Comparison of ENCODE assay signal across 8 cellular contexts in the genomic region with DNA sequence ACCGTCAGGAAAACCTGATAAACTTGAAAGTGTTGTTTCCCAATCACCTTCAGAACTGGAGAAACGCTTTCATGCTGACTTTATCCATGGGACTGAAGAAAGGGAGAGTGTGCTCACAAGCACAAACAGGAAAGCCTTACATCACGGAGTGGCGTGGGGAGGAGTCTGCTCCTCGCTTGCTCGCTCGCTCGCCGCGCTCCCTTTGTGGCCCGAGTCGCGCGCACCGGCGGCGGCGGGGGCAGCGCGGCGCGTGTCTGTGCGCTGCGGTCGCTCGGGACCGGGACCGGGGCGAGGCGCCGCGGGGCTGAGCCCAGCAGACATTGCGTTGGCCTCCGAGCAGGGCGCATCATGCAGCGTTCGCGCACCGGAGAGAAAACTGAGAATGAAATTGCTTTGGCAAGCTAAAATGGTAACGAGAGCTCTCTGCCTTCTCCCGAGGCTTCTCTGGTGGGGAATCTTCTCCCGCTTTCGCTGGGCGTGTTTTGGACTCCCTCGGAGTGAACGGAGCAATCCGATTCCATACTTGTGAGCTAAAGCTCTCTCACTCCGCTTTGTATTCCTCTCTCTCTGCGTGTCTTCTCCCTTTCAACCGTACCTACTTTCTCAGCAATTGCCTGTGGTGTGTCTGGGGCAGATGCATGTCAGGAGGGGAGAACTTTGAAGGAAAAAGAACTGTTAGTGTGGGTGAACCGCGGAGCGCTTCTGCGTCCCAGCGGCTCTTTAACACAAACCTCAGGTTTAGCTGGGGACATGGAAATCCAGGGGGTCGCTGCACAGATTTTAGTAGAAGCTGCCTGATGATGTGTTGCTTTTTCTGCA. TPM values are rescaled to one million over a fixed set of nuclear protein-coding genes. Genes with fewer than 3 reads are reported as not detected.
DNase-seq lines count a peak whose midpoint lies in the region; ATAC-seq, FAIRE-seq and TF ChIP-seq lines count a peak whose summit lies in the region.

A gene (plus strand): TSS at position 205 of the 819 bp plus-strand sequence. CDS start 178 bp downstream, at position 383.

- peak within 1 kb of the TSS; percentile 99 for H3K4me3 Mint-ChIP-seq in Caco-2 (ENCODE audit: unreplicated experiment)

- intact Hi-C loops in Caco-2 (cut with micrococcal nuclease; ENCODE audit: unreplicated experiment): loop anchor here (1.0 to 2.0 kb wide), 3 partner anchors 11 to 87 kb away; no protein-coding TSS in a partner anchor
- intact Hi-C loops in sigmoid colon (cut with DNase I): loop anchor here (2.0 to 5.0 kb wide), 4 partner anchors 72 to 112 kb away; no protein-coding TSS in a partner anchor

- H3K9me3 Mint-ChIP-seq in Caco-2 (ENCODE audit: unreplicated experiment): peaks cover 18% of the 10 kb centered on the region

- H3K4me3 ChIP-seq in Caco-2 (ENCODE audit: low read depth, low read length) (peak within 1 kb of the TSS; percentile 74), HL-60 (replicated peaks; ENCODE audit: insufficient read depth, low read length) (peak within 1 kb of the TSS; percentile 61), bronchial epithelial cell (ENCODE audit: low read depth, low read length) (peak within 1 kb of the TSS; percentile 55), sigmoid colon (peak within 1 kb of the TSS; percentile 54 to 75 (median 66))

- H3K27ac Mint-ChIP-seq in Caco-2 (ENCODE audit: unreplicated experiment): peak within 1 kb of the TSS; percentile 95

- BruUV-seq in Caco-2 (replicated peaks; lab: Mats Ljungman, UMichigan): TSS peak; percentile 50

- DNase-seq in Caco-2 (peak; percentile 81 to 85), HL-60 (ENCODE audit: low read depth in 1 of 2, low spot score in 1 of 2) (peak; percentile 27 to 45), bronchial epithelial cell (ENCODE audit: low read depth) (peak; percentile 91), iPS-NIHi7 (ENCODE audit: extremely low spot score) (peak; percentile 36), sigmoid colon (peak; percentile 94)

- no peaks in the 10 kb centered on the region for H3K27me3 Mint-ChIP-seq in Caco-2 (ENCODE audit: insufficient read depth, unreplicated experiment)

- FAIRE-seq in bronchial epithelial cell (lab: Jason Lieb, UNC): no peak

- H3K4me1 ChIP-seq in Caco-2 (peaks cover 36% of the 10 kb centered on the region), sigmoid colon (peaks cover 0 to 44% (median 22%) of the 10 kb centered on the region in 4 donors)

- no peak for TF ChIP-seq EP300 in sigmoid colon (IDR thresholded peaks at IDR 0.05)

- no peak for TF ChIP-seq CTCF in Caco-2 (IDR thresholded peaks at IDR 0.05; ENCODE audit: insufficient read depth in 1 of 2, low read depth in 1 of 2, low read length in 1 of 2, severe bottlenecking in 1 of 2, unreplicated experiment in 1 of 2)
- no peak for TF ChIP-seq CTCF in HL-60 (IDR thresholded peaks at IDR 0.05; ENCODE audit: insufficient read depth, low read length)
- no peak for TF ChIP-seq CTCF in bronchial epithelial cell (IDR thresholded peaks at IDR 0.05; ENCODE audit: insufficient read depth, low read length, severe bottlenecking)
- no peak for TF ChIP-seq CTCF in sigmoid colon (IDR thresholded peaks at IDR 0.05)

- H3K27ac ChIP-seq in HL-60 (replicated peaks): no peak within 1 kb of the TSS
- peak within 1 kb of the TSS; percentile 83 to 94 (median 90) for H3K27ac ChIP-seq in sigmoid colon

- peaks cover 10% of the 10 kb centered on the region for H3K9me3 ChIP-seq in Caco-2
- peaks cover 0 to 4% (median 2%) of the 10 kb centered on the region in 4 donors for H3K9me3 ChIP-seq in sigmoid colon

- no peaks in the 10 kb centered on the region for H3K27me3 ChIP-seq in Caco-2 (replicated peaks; ENCODE audit: control insufficient read depth, insufficient read depth, low read length)
- no peaks in the 10 kb centered on the region for H3K27me3 ChIP-seq in HL-60 (ENCODE audit: insufficient read depth, poor library complexity, severe bottlenecking)
- H3K27me3 ChIP-seq in bronchial epithelial cell (ENCODE audit: control insufficient read depth, insufficient read depth, low read length): no peaks in the 10 kb centered on the region
- H3K27me3 ChIP-seq in sigmoid colon: no peaks in the 10 kb centered on the region

- peaks cover 28% of the 10 kb centered on the region for H3K36me3 Mint-ChIP-seq in Caco-2 (ENCODE audit: insufficient read depth, unreplicated experiment)

- TF ChIP-seq POLR2A in sigmoid colon (IDR thresholded peaks at IDR 0.05): peak; percentile 22 to 28

- peaks cover 28% of the 10 kb centered on the region for H3K4me1 Mint-ChIP-seq in Caco-2 (ENCODE audit: low read depth, unreplicated experiment)

- peak; percentile 52 for ATAC-seq in GM19438 (IDR thresholded peaks at IDR 0.05; ENCODE audit: low read depth, unreplicated experiment)
- peak; percentile 90 for ATAC-seq in SK-N-SH treated with all-trans-retinoic acid at 6 μM for 48 hours
- no peak for ATAC-seq in HG03378 (IDR thresholded peaks at IDR 0.05; ENCODE audit: unreplicated experiment)

- CTCF ChIA-PET in Caco-2 (lab: Charles Lee): no interaction called here

- POLR2A ChIA-PET in Caco-2 (lab: Charles Lee): interaction anchor here (0.6 to 1.0 kb wide), 2 partner anchors 15 to 69 kb away, joined by 3 read pairs; no protein-coding TSS in a partner anchor

- 1% methylated on average over 56 of the region's 56 CpGs for WGBS in sigmoid colon, 2 donors

- H3K36me3 ChIP-seq in Caco-2 (ENCODE audit: control insufficient read depth, insufficient read depth, low read length): peaks cover 3% of the 10 kb centered on the region
- no peaks in the 10 kb centered on the region for H3K36me3 ChIP-seq in bronchial epithelial cell (ENCODE audit: control insufficient read depth, insufficient read depth, low read length)
- H3K36me3 ChIP-seq in sigmoid colon: peaks cover 0 to 3% (median 0%) of the 10 kb centered on the region in 4 donors

TF ChIP-seq in SK-N-SH treated with all-trans-retinoic acid at 6 μM for 48 hours, 23 proteins besides CTCF, POLR2A, EP300 and RAD21:
- no peak for TF ChIP-seq ZFP3 (CRISPR knock-in tag; IDR thresholded peaks at IDR 0.05)
- TF ChIP-seq, protein P1, sequence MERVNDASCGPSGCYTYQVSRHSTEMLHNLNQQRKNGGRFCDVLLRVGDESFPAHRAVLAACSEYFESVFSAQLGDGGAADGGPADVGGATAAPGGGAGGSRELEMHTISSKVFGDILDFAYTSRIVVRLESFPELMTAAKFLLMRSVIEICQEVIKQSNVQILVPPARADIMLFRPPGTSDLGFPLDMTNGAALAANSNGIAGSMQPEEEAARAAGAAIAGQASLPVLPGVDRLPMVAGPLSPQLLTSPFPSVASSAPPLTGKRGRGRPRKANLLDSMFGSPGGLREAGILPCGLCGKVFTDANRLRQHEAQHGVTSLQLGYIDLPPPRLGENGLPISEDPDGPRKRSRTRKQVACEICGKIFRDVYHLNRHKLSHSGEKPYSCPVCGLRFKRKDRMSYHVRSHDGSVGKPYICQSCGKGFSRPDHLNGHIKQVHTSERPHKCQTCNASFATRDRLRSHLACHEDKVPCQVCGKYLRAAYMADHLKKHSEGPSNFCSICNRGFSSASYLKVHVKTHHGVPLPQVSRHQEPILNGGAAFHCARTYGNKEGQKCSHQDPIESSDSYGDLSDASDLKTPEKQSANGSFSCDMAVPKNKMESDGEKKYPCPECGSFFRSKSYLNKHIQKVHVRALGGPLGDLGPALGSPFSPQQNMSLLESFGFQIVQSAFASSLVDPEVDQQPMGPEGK (CRISPR knock-in tag; IDR thresholded peaks at IDR 0.05; ENCODE audit: borderline replicate concordance): no peak
- TF ChIP-seq, protein P2, sequence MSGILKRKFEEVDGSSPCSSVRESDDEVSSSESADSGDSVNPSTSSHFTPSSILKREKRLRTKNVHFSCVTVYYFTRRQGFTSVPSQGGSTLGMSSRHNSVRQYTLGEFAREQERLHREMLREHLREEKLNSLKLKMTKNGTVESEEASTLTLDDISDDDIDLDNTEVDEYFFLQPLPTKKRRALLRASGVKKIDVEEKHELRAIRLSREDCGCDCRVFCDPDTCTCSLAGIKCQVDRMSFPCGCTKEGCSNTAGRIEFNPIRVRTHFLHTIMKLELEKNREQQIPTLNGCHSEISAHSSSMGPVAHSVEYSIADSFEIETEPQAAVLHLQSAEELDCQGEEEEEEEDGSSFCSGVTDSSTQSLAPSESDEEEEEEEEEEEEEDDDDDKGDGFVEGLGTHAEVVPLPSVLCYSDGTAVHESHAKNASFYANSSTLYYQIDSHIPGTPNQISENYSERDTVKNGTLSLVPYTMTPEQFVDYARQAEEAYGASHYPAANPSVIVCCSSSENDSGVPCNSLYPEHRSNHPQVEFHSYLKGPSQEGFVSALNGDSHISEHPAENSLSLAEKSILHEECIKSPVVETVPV (CRISPR knock-in tag; IDR thresholded peaks at IDR 0.05): no peak
- TF ChIP-seq, protein P3, sequence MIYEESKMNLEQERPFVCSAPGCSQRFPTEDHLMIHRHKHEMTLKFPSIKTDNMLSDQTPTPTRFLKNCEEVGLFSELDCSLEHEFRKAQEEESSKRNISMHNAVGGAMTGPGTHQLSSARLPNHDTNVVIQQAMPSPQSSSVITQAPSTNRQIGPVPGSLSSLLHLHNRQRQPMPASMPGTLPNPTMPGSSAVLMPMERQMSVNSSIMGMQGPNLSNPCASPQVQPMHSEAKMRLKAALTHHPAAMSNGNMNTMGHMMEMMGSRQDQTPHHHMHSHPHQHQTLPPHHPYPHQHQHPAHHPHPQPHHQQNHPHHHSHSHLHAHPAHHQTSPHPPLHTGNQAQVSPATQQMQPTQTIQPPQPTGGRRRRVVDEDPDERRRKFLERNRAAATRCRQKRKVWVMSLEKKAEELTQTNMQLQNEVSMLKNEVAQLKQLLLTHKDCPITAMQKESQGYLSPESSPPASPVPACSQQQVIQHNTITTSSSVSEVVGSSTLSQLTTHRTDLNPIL (CRISPR knock-in tag; IDR thresholded peaks at IDR 0.05; ENCODE audit: low read depth): no peak
- TF ChIP-seq PPARA (CRISPR knock-in tag; IDR thresholded peaks at IDR 0.05; ENCODE audit: borderline replicate concordance): no peak
- TF ChIP-seq ISL1 (CRISPR knock-in tag; IDR thresholded peaks at IDR 0.05): no peak

RNA-seq across cellular contexts. Expression of the gene that starts here (rescaled TPM):
- total RNA-seq in Caco-2 (2022) (33.8 and 34.5 TPM in 2 replicates), bronchial epithelial cell (0.26 and 0.64 TPM in 2 replicates), sigmoid colon (10 to 100 TPM; 23.8 to 42.1 (median 30.8) TPM)
- 1 to 10 TPM; 8.3 to 9.6 (median 8.9) TPM for polyA plus RNA-seq in sigmoid colon

Comparison
In these comparisons a context has a peak if more than half of its experiments do, and no peak if none do; other contexts are left out.
1. RNA of the gene that starts here (total RNA-seq): 23.8 to 42.1 TPM in sigmoid colon and 33.8 to 34.5 TPM in Caco-2; 0.26 to 0.64 TPM in bronchial epithelial cell; every median in the first group is over 10 times any median in the second.
2. Peak in DNase-seq and H3K4me3 ChIP-seq in bronchial epithelial cell; RNA of the gene not detected or under 1 TPM.
3. DNase-seq: peak in every context shown above with its lines; median percentile 94 in sigmoid colon; 91 in bronchial epithelial cell; 83 in Caco-2; 36 in HL-60; 36 in iPS-NIHi7.
4. Peak in every context shown above with its lines, with median percentiles within 50 percentile points of each other: H3K4me3 ChIP-seq.